17 cellular contexts compared by ENCODE assay signal in genomic region chr1:15882665-15883064, GRCh38. TPM values are rescaled to one million over a fixed set of nuclear protein-coding genes. Genes with fewer than 3 reads are reported as not detected.
DNase-seq lines count a peak whose midpoint lies in the region; ATAC-seq and TF ChIP-seq lines count a peak whose summit lies in the region.
"Had no signal": no experiment of that assay in that cellular context is flagged by ENCODE, and none has a peak within 500 bp of the region (broad histone marks: within the 10 kb centered on the region; RNA-seq: fewer than 3 reads in every experiment).

No MANE protein-coding gene starts in this region.

- no peaks in the 10 kb centered on the region for H3K27me3 Mint-ChIP-seq in activated CD4-positive, alpha-beta T cell treated with anti-CD3 and anti-CD28 coated beads for 36 hours
- no peaks in the 10 kb centered on the region for H3K27me3 Mint-ChIP-seq in chondrocyte (ENCODE audit: low read depth)
- no peaks in the 10 kb centered on the region for H3K27me3 Mint-ChIP-seq in CD8-positive, alpha-beta memory T cell
- H3K27me3 Mint-ChIP-seq: activated CD8-positive, alpha-beta memory T cell treated with anti-CD3 and anti-CD28 coated beads, Interleukin-2, amount 10 ng/mL, durations not matched to agents 7 days and 5 days; effector memory CD8-positive, alpha-beta T cell had no signal

- H3K27ac ChIP-seq in gastrocnemius medialis, result peak overlapping the region in 3 of 4 donors; percentile 90 to 95 (median 90)
- H3K27ac ChIP-seq in CD8-positive, alpha-beta memory T cell (ENCODE audit: low read depth, low read length), result no peak overlapping the region

- H3K27ac Mint-ChIP-seq in activated CD4-positive, alpha-beta T cell treated with anti-CD3 and anti-CD28 coated beads for 36 hours, result peak overlapping the region; percentile 47
- H3K27ac Mint-ChIP-seq in chondrocyte (ENCODE audit: unreplicated experiment), result peak overlapping the region; percentile 8
- H3K27ac Mint-ChIP-seq in CD8-positive, alpha-beta memory T cell, result peak overlapping the region in 3 of 8 donors; percentile 10 to 82 (median 41)

- H3K9me3 ChIP-seq in MG63 (no peaks in the 10 kb centered on the region), gastrocnemius medialis (no peaks in the 10 kb centered on the region)
- H3K9me3 ChIP-seq in CD8-positive, alpha-beta memory T cell (ENCODE audit: low read length), result no peaks in the 10 kb centered on the region
- H3K9me3 ChIP-seq: thoracic aorta had no signal

- no peak overlapping the region for H3K4me3 Mint-ChIP-seq in activated CD4-positive, alpha-beta T cell treated with anti-CD3 and anti-CD28 coated beads for 36 hours
- no peak overlapping the region for H3K4me3 Mint-ChIP-seq in chondrocyte (ENCODE audit: unreplicated experiment)
- no peak overlapping the region for H3K4me3 Mint-ChIP-seq in CD8-positive, alpha-beta memory T cell
- H3K4me3 Mint-ChIP-seq: activated CD8-positive, alpha-beta memory T cell treated with anti-CD3 and anti-CD28 coated beads, Interleukin-2, amount 10 ng/mL, durations not matched to agents 7 days and 5 days; effector memory CD8-positive, alpha-beta T cell had no signal

- CTCF ChIA-PET in activated CD4-positive, alpha-beta T cell treated with anti-CD3 and anti-CD28 coated beads for 36 hours (lab: Charles Lee), result interaction anchor here (0.7 to 1.0 kb wide), 2 partner anchors 15 to 67 kb away, joined by 3 to 6 read pairs; no protein-coding TSS in a partner anchor
- CTCF ChIA-PET in CD8-positive, alpha-beta memory T cell (lab: Charles Lee), result interaction anchor here (1.6 kb wide), 1 partner anchor 67 kb away, joined by 8 read pairs; no protein-coding TSS in a partner anchor

- H3K36me3 ChIP-seq in MG63 (no peaks in the 10 kb centered on the region; the same call in 1 of the 2 replicates), gastrocnemius medialis (no peaks in the 10 kb centered on the region)
- no peaks in the 10 kb centered on the region for H3K36me3 ChIP-seq in CD8-positive, alpha-beta memory T cell (ENCODE audit: insufficient read depth, low read length)

- peaks cover 27% of the 10 kb centered on the region for H3K36me3 Mint-ChIP-seq in activated CD4-positive, alpha-beta T cell treated with anti-CD3 and anti-CD28 coated beads for 36 hours (ENCODE audit: low read depth)
- H3K36me3 Mint-ChIP-seq in chondrocyte (ENCODE audit: low read depth), result no peaks in the 10 kb centered on the region
- H3K36me3 Mint-ChIP-seq in CD8-positive, alpha-beta memory T cell, result peaks cover 0 to 43% (median 0%) of the 10 kb centered on the region in 3 donors

- H3K9me3 Mint-ChIP-seq in activated CD4-positive, alpha-beta T cell treated with anti-CD3 and anti-CD28 coated beads for 36 hours (ENCODE audit: low read depth), result no peaks in the 10 kb centered on the region
- H3K9me3 Mint-ChIP-seq in chondrocyte (ENCODE audit: low read depth), result no peaks in the 10 kb centered on the region
- no peaks in the 10 kb centered on the region for H3K9me3 Mint-ChIP-seq in CD8-positive, alpha-beta memory T cell
- H3K9me3 Mint-ChIP-seq: effector memory CD8-positive, alpha-beta T cell had no signal

- TF ChIP-seq CTCF in chondrocyte (IDR thresholded peaks at IDR 0.05), result no peak
- TF ChIP-seq CTCF in gastrocnemius medialis (IDR thresholded peaks at IDR 0.05 in 4 of 5, conservative IDR thresholded peaks at IDR 0.05 in 1 of 5), result no peak
- no peak for TF ChIP-seq CTCF in GM13977 (IDR thresholded peaks at IDR 0.05; ENCODE audit: extremely low read depth, insufficient read depth, missing control alignments)

- TF ChIP-seq POLR2A in gastrocnemius medialis (IDR thresholded peaks at IDR 0.05), result no peak

- no peak overlapping the region for H3K4me3 ChIP-seq in MG63
- no peak overlapping the region for H3K4me3 ChIP-seq in gastrocnemius medialis
- H3K4me3 ChIP-seq in CD8-positive, alpha-beta memory T cell (ENCODE audit: low read length), result no peak overlapping the region
- H3K4me3 ChIP-seq: thoracic aorta had no signal

- H3K27me3 ChIP-seq in MG63 (no peaks in the 10 kb centered on the region), gastrocnemius medialis (no peaks in the 10 kb centered on the region)
- H3K27me3 ChIP-seq in CD8-positive, alpha-beta memory T cell (ENCODE audit: insufficient read depth, low read length, poor library complexity, severe bottlenecking), result no peaks in the 10 kb centered on the region

- H3K4me1 Mint-ChIP-seq in activated CD4-positive, alpha-beta T cell treated with anti-CD3 and anti-CD28 coated beads for 36 hours, result peaks cover 62% of the 10 kb centered on the region
- H3K4me1 Mint-ChIP-seq in chondrocyte (ENCODE audit: low read depth), result peaks cover 49% of the 10 kb centered on the region
- H3K4me1 Mint-ChIP-seq in CD8-positive, alpha-beta memory T cell, result peaks cover 54 to 79% (median 71%) of the 10 kb centered on the region in 3 donors

- DNase-seq in activated CD4-positive, alpha-beta T cell treated with anti-CD3 and anti-CD28 coated beads for 36 hours, result no peak
- DNase-seq in activated CD4-positive, alpha-beta T cell treated with anti-CD3 and anti-CD28 coated beads, Interleukin-2, amount 50 U/mL, for 1 hour, result no peak
- DNase-seq in MG63, result peak; percentile 22
- DNase-seq in chondrocyte (ENCODE audit: low spot score), result no peak
- no peak for DNase-seq in gastrocnemius medialis
- no peak for DNase-seq in CD8-positive, alpha-beta memory T cell
- DNase-seq in GM13977 (ENCODE audit: low spot score), result no peak
- DNase-seq: activated CD8-positive, alpha-beta memory T cell treated with anti-CD3 and anti-CD28 coated beads, Interleukin-2, amount 10 ng/mL, durations not matched to agents 7 days and 5 days; aorta; effector memory CD8-positive, alpha-beta T cell; hypothalamus; mesenchymal stem cell; NCI-H2029; T-helper 2 cell had no signal

- peaks cover 55% of the 10 kb centered on the region in 2 donors for H3K4me1 ChIP-seq in gastrocnemius medialis
- peaks cover 30% of the 10 kb centered on the region for H3K4me1 ChIP-seq in CD8-positive, alpha-beta memory T cell (ENCODE audit: insufficient read depth, low read length)

- no peak for ATAC-seq in activated CD4-positive, alpha-beta T cell treated with anti-CD3 and anti-CD28 coated beads for 36 hours
- ATAC-seq in gastrocnemius medialis, result no peak
- ATAC-seq in HG03521 (IDR thresholded peaks at IDR 0.05; ENCODE audit: unreplicated experiment), result no peak
- ATAC-seq: activated CD8-positive, alpha-beta memory T cell treated with anti-CD3 and anti-CD28 coated beads, Interleukin-2, amount 10 ng/mL, durations not matched to agents 7 days and 5 days; effector memory CD8-positive, alpha-beta T cell; HepG2 had no signal

- in situ Hi-C loops in gastrocnemius medialis (cut with MboI; ENCODE audit: low sequenced_read_pairs in 4 of 4), result loop anchor here in 1 of 4 donors (10.0 kb wide), 1 partner anchor 48 kb away; no protein-coding TSS in a partner anchor
- in situ Hi-C loops in GM13977 (cut with MboI; ENCODE audit: low pct_unique_long_range_greater_than_20kb, low sequenced_read_pairs, unreplicated experiment), result no loop called here

- intact Hi-C loops in activated CD4-positive, alpha-beta T cell treated with anti-CD3 and anti-CD28 coated beads for 36 hours (cut with DNase I, micrococcal nuclease), result no loop called here
- intact Hi-C loops in gastrocnemius medialis (cut with DNase I; ENCODE audit: low total_unique reads), result no loop called here

- POLR2A ChIA-PET in activated CD4-positive, alpha-beta T cell treated with anti-CD3 and anti-CD28 coated beads for 36 hours (lab: Charles Lee), result no interaction called here
- POLR2A ChIA-PET in CD8-positive, alpha-beta memory T cell (lab: Charles Lee), result interaction anchor here (0.6 kb wide), 1 partner anchor 830 kb away, joined by 3 read pairs; no protein-coding TSS in a partner anchor

RNA-seq across cellular contexts. Expression of gene SPEN, which starts 35.2 kb away (rescaled TPM):
- total RNA-seq in activated CD4-positive, alpha-beta T cell treated with anti-CD3 and anti-CD28 coated beads for 36 hours, result 10 to 100 TPM; 43.2 to 52.7 TPM
- total RNA-seq in MG63 (2014; rRNA removed; shearing (Covaris generic); ENCODE audit: low replicate concordance), result 3.3 and 4.8 TPM in 2 replicates
- 38.4 to 49.7 TPM (median 39.4 TPM) in 3 replicates for total RNA-seq in chondrocyte
- total RNA-seq in gastrocnemius medialis, result 10 to 100 TPM; 21.7 to 55.5 (median 38.0) TPM
- total RNA-seq in CD8-positive, alpha-beta memory T cell, result 10 to 100 TPM; 63.1 to 66.3 TPM
- polyA plus RNA-seq in CD8-positive, alpha-beta memory T cell, result 35.6 TPM
